In the genomic region with DNA sequence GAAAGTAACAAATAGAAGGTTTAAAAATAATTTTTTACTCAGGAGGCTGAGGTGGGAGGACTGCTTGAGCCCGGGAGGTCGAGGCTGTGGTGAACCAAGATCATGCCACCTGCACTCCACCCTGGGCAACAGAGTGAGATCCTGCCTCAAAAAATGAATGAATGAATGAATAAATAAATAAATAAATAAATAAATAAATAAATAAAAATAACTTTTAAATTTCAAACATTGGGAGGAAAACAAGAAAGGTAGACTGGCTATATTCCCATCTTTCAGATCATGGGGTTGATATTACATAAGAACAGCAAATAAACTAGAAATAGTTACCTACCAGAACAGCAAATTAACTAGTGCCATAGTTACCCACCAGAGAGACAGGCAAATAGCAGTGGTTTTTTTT, we compare ENCODE assay signal across 11 cellular contexts.
"Had no signal": no experiment of that assay in that cellular context is flagged by ENCODE, and none has a peak within 500 bp of the region (broad histone marks: within the 10 kb centered on the region; RNA-seq: fewer than 3 reads in every experiment).

No MANE protein-coding gene starts in this region.

- H3K4me1 ChIP-seq: HAP-1 had no signal

- H3K27ac ChIP-seq: GM23248 had no signal

- ATAC-seq: GM23338, HCT116 had no signal

- H3K4me2 ChIP-seq: GM23338 had no signal

- H3K36me3 ChIP-seq: HAP-1 had no signal

- H3K9me3 ChIP-seq: HAP-1 had no signal

- DNase-seq: GM23248, GOT3, H7, H9, HCEC 1CT, HFFc6 had no signal

- FAIRE-seq: H1, H54 had no signal

- H3K4me3 ChIP-seq: GM23248, GM23338, HAP-1 had no signal
